In genomic region chr6:44338228-44339122, GRCh38 we compare ENCODE assay signal across 1 cellular context.
A peak's percentile ranks its signal among the peaks of the same experiment; 100 is the strongest.
TF ChIP-seq lines count a peak whose summit lies in the region.

No MANE protein-coding gene starts in this region.

TF ChIP-seq in HEK293, 187 proteins besides CTCF, POLR2A, EP300 and RAD21 (continued from another document):
- TF ChIP-seq ZNF664 (tag by site-specific recombination; IDR thresholded peaks at IDR 0.05) = 0 out of 2 replicates have a peak, but pooled peaks have one; percentile 42
- TF ChIP-seq ZNF654 (tag by site-specific recombination; IDR thresholded peaks at IDR 0.05; ENCODE audit: low read depth) = peak; percentile 87
- TF ChIP-seq ZIC2 (tag by site-specific recombination; IDR thresholded peaks at IDR 0.05) = peak; percentile 38
- TF ChIP-seq ZNF2 (tag by site-specific recombination; IDR thresholded peaks at IDR 0.05) = peak; percentile 48; the same call in 1 of the 2 replicates
- TF ChIP-seq ZNF248 (tag by site-specific recombination; IDR thresholded peaks at IDR 0.05) = no peak
